ENCODE assay signal across 8 cellular contexts in the genomic region with DNA sequence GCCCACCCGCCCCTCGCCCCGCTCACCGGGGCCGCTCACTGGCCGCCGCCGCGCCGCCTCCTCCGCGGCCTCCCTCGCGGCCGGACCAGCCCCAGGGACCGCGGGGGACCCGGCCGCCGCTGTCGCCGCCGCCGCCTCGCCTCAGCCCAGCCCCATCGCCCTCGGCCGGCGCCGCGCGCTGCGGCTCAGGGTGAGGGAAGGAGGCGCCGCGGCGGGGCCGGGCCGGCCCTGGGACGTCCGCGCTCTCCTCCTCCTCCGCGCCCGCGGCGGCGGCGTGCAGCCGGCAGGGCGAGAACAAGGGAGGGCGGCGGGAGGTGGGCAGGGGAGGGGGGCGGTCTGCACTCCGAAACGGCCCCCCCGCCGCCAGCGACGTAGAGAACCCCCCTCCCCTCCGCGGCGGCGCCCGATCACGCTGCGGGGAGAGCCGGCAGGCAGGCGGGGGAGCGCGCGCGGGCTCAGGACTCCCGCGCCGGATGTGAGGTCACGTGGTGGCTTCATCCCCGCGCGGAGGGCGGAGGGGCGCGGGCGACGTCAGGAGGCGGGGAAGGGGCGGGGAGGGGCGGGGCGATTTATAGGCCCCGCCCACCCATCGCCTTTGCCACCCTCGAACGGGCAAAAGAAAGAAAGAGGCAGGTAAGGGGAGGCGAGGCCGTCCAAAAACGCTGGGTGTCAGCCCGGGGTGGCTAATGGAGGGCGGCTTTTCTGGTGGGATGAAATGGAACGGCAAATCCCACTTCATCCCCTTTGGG. TPM values are rescaled to one million over a fixed set of nuclear protein-coding genes. Genes with fewer than 3 reads are reported as not detected.
DNase-seq lines count a peak whose midpoint lies in the region; ATAC-seq and TF ChIP-seq lines count a peak whose summit lies in the region.

A gene (minus strand): TSS at position 463 of the 749 bp plus-strand sequence. CDS start 24,812 bp downstream, outside the sequence.

- H3K27ac ChIP-seq in dorsolateral prefrontal cortex, result peak within 1 kb of the TSS in 55 of 59 donors; percentile 8 to 91 (median 72)

- POLR2A ChIA-PET in activated CD4-positive, alpha-beta memory T cell treated with anti-CD3 and anti-CD28 coated beads, Interleukin-2, amount 10 ng/mL, durations not matched to agents 7 days and 5 days (lab: Charles Lee), result interaction anchor here (0.7 to 8.6 kb wide), 11 partner anchors 9 to 200 kb away, joined by 3 to 84 read pairs (median 7); a partner anchor contains a TSS

- TF ChIP-seq CTCF in CD14-positive monocyte (IDR thresholded peaks at IDR 0.05) (no peak), dorsolateral prefrontal cortex (IDR thresholded peaks at IDR 0.05 in 54 of 56, conservative IDR thresholded peaks at IDR 0.05 in 2 of 56; ENCODE audit: low read depth in 1 of 56, partially characterized antibody in 56 of 56) (peak in 18 of 56 donors; percentile 9 to 37 (median 22)), lower leg skin (IDR thresholded peaks at IDR 0.05) (no peak)

- H3K4me3 ChIP-seq in dorsolateral prefrontal cortex (peak within 1 kb of the TSS; percentile 59 to 91 (median 76)), lower leg skin (ENCODE audit: low read depth, poor library complexity, severe bottlenecking) (peak within 1 kb of the TSS; percentile 46)

- peak within 1 kb of the TSS; percentile 91 to 99 (median 95) for H3K27ac Mint-ChIP-seq in CD14-positive monocyte
- peak within 1 kb of the TSS; percentile 91 for H3K27ac Mint-ChIP-seq in activated CD4-positive, alpha-beta memory T cell treated with anti-CD3 and anti-CD28 coated beads, Interleukin-2, amount 10 ng/mL, durations not matched to agents 7 days and 5 days

- 1% methylated on average over 42 to 52 of the region's 99 CpGs for WGBS in lower leg skin, 2 donors

- peak in 1 of 2 donors; percentile 67 for TF ChIP-seq POLR2A in lower leg skin (IDR thresholded peaks at IDR 0.05)

- H3K4me3 Mint-ChIP-seq in CD14-positive monocyte, result peak within 1 kb of the TSS; percentile 92 to 97
- H3K4me3 Mint-ChIP-seq in activated CD4-positive, alpha-beta memory T cell treated with anti-CD3 and anti-CD28 coated beads, Interleukin-2, amount 10 ng/mL, durations not matched to agents 7 days and 5 days, result peak within 1 kb of the TSS; percentile 91

- H3K9me3 Mint-ChIP-seq in CD14-positive monocyte, result peaks cover 0 to 2% (median 0%) of the 10 kb centered on the region in 7 donors
- no peaks in the 10 kb centered on the region for H3K9me3 Mint-ChIP-seq in activated CD4-positive, alpha-beta memory T cell treated with anti-CD3 and anti-CD28 coated beads, Interleukin-2, amount 10 ng/mL, durations not matched to agents 7 days and 5 days

- H3K27me3 Mint-ChIP-seq in CD14-positive monocyte (ENCODE audit: low read depth in 3 of 3), result peaks cover 0 to 6% (median 1%) of the 10 kb centered on the region in 3 donors
- H3K27me3 Mint-ChIP-seq in activated CD4-positive, alpha-beta memory T cell treated with anti-CD3 and anti-CD28 coated beads, Interleukin-2, amount 10 ng/mL, durations not matched to agents 7 days and 5 days, result no peaks in the 10 kb centered on the region

- H3K36me3 Mint-ChIP-seq in CD14-positive monocyte, result peaks cover 20 to 21% of the 10 kb centered on the region in 2 donors
- H3K36me3 Mint-ChIP-seq in activated CD4-positive, alpha-beta memory T cell treated with anti-CD3 and anti-CD28 coated beads, Interleukin-2, amount 10 ng/mL, durations not matched to agents 7 days and 5 days (ENCODE audit: low read depth), result peaks cover 33% of the 10 kb centered on the region

- ATAC-seq in GM19438 (IDR thresholded peaks at IDR 0.05; ENCODE audit: low read depth, unreplicated experiment) (peak; percentile 50), HG03571 (IDR thresholded peaks at IDR 0.05; ENCODE audit: unreplicated experiment) (peak; percentile 67)

- peaks cover 68% of the 10 kb centered on the region for H3K4me1 Mint-ChIP-seq in CD14-positive monocyte
- H3K4me1 Mint-ChIP-seq in activated CD4-positive, alpha-beta memory T cell treated with anti-CD3 and anti-CD28 coated beads, Interleukin-2, amount 10 ng/mL, durations not matched to agents 7 days and 5 days, result peaks cover 64% of the 10 kb centered on the region

- DNase-seq in CD14-positive monocyte (ENCODE audit: low spot score), result peak; percentile 85
- DNase-seq in NCI-H82 treated with DMSO at 0.1 percent for 48 hours (lab: John Stamatoyannopoulos, UW; ENCODE audit: unreplicated experiment), result peak; percentile 79
- peak; percentile 91 for DNase-seq in activated CD4-positive, alpha-beta memory T cell treated with anti-CD3 and anti-CD28 coated beads, Interleukin-2, amount 10 ng/mL, durations not matched to agents 7 days and 5 days
- DNase-seq in dorsolateral prefrontal cortex, result peak; percentile 83 to 94 (median 91)
- DNase-seq in lower leg skin (ENCODE audit: low spot score in 2 of 2), result peak; percentile 77 to 97
- DNase-seq in stimulated activated CD4-positive, alpha-beta T cell treated with anti-CD3 and anti-CD28 coated beads, TNF-alpha, amount 100 ng/mL, for 1 hour (ENCODE audit: low read depth in 3 of 3, low spot score in 1 of 3), result peak; percentile 75 to 85 (median 81)

- no peaks in the 10 kb centered on the region for H3K27me3 ChIP-seq in dorsolateral prefrontal cortex

- intact Hi-C loops in CD14-positive monocyte (cut with micrococcal nuclease) (loop anchor here (5.0 kb wide), 4 partner anchors 41 to 616 kb away; no protein-coding TSS in a partner anchor), dorsolateral prefrontal cortex (cut with DNase I) (loop anchor here (2.0 to 5.0 kb wide), 3 partner anchors 96 to 186 kb away; a partner anchor contains a TSS), lower leg skin (cut with DNase I; ENCODE audit: low total_unique reads) (no loop called here)

- CTCF ChIA-PET in activated CD4-positive, alpha-beta memory T cell treated with anti-CD3 and anti-CD28 coated beads, Interleukin-2, amount 10 ng/mL, durations not matched to agents 7 days and 5 days (lab: Charles Lee), result interaction anchor here (0.8 to 2.5 kb wide), 5 partner anchors 15 to 785 kb away, joined by 3 to 12 read pairs (median 3); a partner anchor contains a TSS

RNA-seq across cellular contexts. Expression of the gene that starts here (rescaled TPM):
- 1 to 10 TPM; 4.7 to 5.2 TPM for polyA plus RNA-seq in CD14-positive monocyte
- total RNA-seq in activated CD4-positive, alpha-beta memory T cell treated with anti-CD3 and anti-CD28 coated beads, Interleukin-2, amount 10 ng/mL, durations not matched to agents 7 days and 5 days, result 10 to 100 TPM; 76.8 to 77.8 TPM
- 10 to 100 TPM; 47.4 to 93.2 (median 65.7) TPM for total RNA-seq in dorsolateral prefrontal cortex
- total RNA-seq in lower leg skin, result 10 to 100 TPM; 35.0 to 40.6 (median 38.2) TPM

Comparison
In these comparisons a context has a peak if more than half of its experiments do, and no peak if none do; other contexts are left out.
1. Peak in every context shown above with its lines: DNase-seq, ATAC-seq, H3K4me3 ChIP-seq and H3K27ac ChIP-seq.